1 cellular context compared by ENCODE assay signal in genomic region chr3:58557496-58557895, GRCh38.
TF ChIP-seq lines count a peak whose summit lies in the region.

No MANE protein-coding gene starts in this region.

TF ChIP-seq in GM23338, 12 proteins besides CTCF, POLR2A, EP300 and RAD21:
- TF ChIP-seq EZH2 (IDR thresholded peaks at IDR 0.05; ENCODE audit: low read depth, unreplicated experiment) (no peak), JUNB (IDR thresholded peaks at IDR 0.05; ENCODE audit: unreplicated experiment) (no peak)
